In genomic region chr22:21074092-21074715, GRCh38 we compare ENCODE assay signal across 1 cellular context.
TF ChIP-seq lines count a peak whose summit lies in the region.

No MANE protein-coding gene starts in this region.

TF ChIP-seq in WTC11, 78 proteins besides CTCF, POLR2A, EP300 and RAD21 (continued from another document):
- TF ChIP-seq USF1 (CRISPR knock-in tag; IDR thresholded peaks at IDR 0.05) = no peak
- no peak for TF ChIP-seq ZNF425 (CRISPR knock-in tag; conservative IDR thresholded peaks at IDR 0.05)
- no peak for TF ChIP-seq JAZF1 (CRISPR knock-in tag; IDR thresholded peaks at IDR 0.05)
- no peak for TF ChIP-seq USF2 (CRISPR knock-in tag; IDR thresholded peaks at IDR 0.05)
- no peak for TF ChIP-seq SOX15 (CRISPR knock-in tag; IDR thresholded peaks at IDR 0.05)
- no peak for TF ChIP-seq ZBTB43 (CRISPR knock-in tag; IDR thresholded peaks at IDR 0.05)
- no peak for TF ChIP-seq HMGXB4 (CRISPR knock-in tag; IDR thresholded peaks at IDR 0.05)
- TF ChIP-seq ZNF671 (CRISPR knock-in tag; IDR thresholded peaks at IDR 0.05) = no peak
- TF ChIP-seq ATF1 (CRISPR knock-in tag; IDR thresholded peaks at IDR 0.05) = no peak
- no peak for TF ChIP-seq CBFB (CRISPR knock-in tag; IDR thresholded peaks at IDR 0.05; ENCODE audit: low read depth)
- no peak for TF ChIP-seq HMGA2 (CRISPR knock-in tag; IDR thresholded peaks at IDR 0.05)
TF ChIP-seq in WTC11: peak in this region for 0.
